ENCODE assay signal across 14 cellular contexts in genomic region chr19:39124136-39124764, GRCh38. TPM values are rescaled to one million over a fixed set of nuclear protein-coding genes. Genes with fewer than 3 reads are reported as not detected.
A peak's percentile ranks its signal among the peaks of the same experiment; 100 is the strongest.
DNase-seq lines count a peak whose midpoint lies in the region; ATAC-seq, FAIRE-seq and TF ChIP-seq lines count a peak whose summit lies in the region.
"Had no signal": no experiment of that assay in that cellular context is flagged by ENCODE, and none has a peak within 500 bp of the region (broad histone marks: within the 10 kb centered on the region; RNA-seq: fewer than 3 reads in every experiment).

No MANE protein-coding gene starts in this region.

- intact Hi-C loops in MCF 10A (cut with micrococcal nuclease): loop anchor here (10.0 kb wide), 1 partner anchor 411 kb away; the partner anchor contains the start of gene EID2B
- intact Hi-C loops in breast epithelium (cut with DNase I; ENCODE audit: low total_unique reads): loop anchor here (5.0 to 10.0 kb wide), 2 partner anchors 177 to 201 kb away; partner anchors contain the start of gene LRFN1

- DNase-seq in MCF 10A (ENCODE audit: unreplicated experiment): no peak
- no peak for DNase-seq in breast epithelium (ENCODE audit: low spot score in 2 of 2)
- DNase-seq in glutamatergic neuron: no peak
- no peak for DNase-seq in stimulated activated naive CD8-positive, alpha-beta T cell treated with anti-CD3 and anti-CD28 coated beads, Interleukin-15, amount 100 ng/mL, for 72 hours
- no peak for DNase-seq in H54 (ENCODE audit: insufficient read length, low spot score)
- no peak for DNase-seq in HuH-7 (ENCODE audit: low spot score)
- DNase-seq in hepatic stellate cell (ENCODE audit: low spot score): no peak
- DNase-seq: midbrain; NCI-H1092; PC-9; stimulated activated naive CD4-positive, alpha-beta T cell treated with Interleukin-2 at 50 U/mL for 16 hours had no signal

- ATAC-seq in stimulated activated naive CD8-positive, alpha-beta T cell treated with anti-CD3 and anti-CD28 coated beads, Interleukin-15, amount 100 ng/mL, for 72 hours: no peak

- H3K4me1 Mint-ChIP-seq in MCF 10A (ENCODE audit: insufficient read depth, unreplicated experiment) (peaks cover 24% of the 10 kb centered on the region), glutamatergic neuron (ENCODE audit: low read depth, unreplicated experiment) (peaks cover 12% of the 10 kb centered on the region)
- peaks cover 54% of the 10 kb centered on the region for H3K4me1 Mint-ChIP-seq in stimulated activated naive CD8-positive, alpha-beta T cell treated with anti-CD3 and anti-CD28 coated beads, Interleukin-15, amount 100 ng/mL, for 72 hours

- H3K27ac Mint-ChIP-seq in MCF 10A (ENCODE audit: low read depth, unreplicated experiment): no peak overlapping the region
- no peak overlapping the region for H3K27ac Mint-ChIP-seq in glutamatergic neuron (ENCODE audit: unreplicated experiment)
- peak overlapping the region in 1 of 2 donors; percentile 63 for H3K27ac Mint-ChIP-seq in stimulated activated naive CD8-positive, alpha-beta T cell treated with anti-CD3 and anti-CD28 coated beads, Interleukin-15, amount 100 ng/mL, for 72 hours

- POLR2A ChIA-PET in MCF 10A (lab: Yijun Ruan, JAX): no interaction called here

- H3K27ac ChIP-seq in breast epithelium: no peak overlapping the region
- peak overlapping the region; percentile 97; the same call in 1 of the 2 replicates for H3K27ac ChIP-seq in VCaP
- H3K27ac ChIP-seq: BLaER1, PC-9 had no signal

- no peaks in the 10 kb centered on the region for H3K36me3 ChIP-seq in breast epithelium
- H3K36me3 ChIP-seq: BLaER1 had no signal

- peak overlapping the region; percentile 50 for H3K4me3 Mint-ChIP-seq in MCF 10A (ENCODE audit: unreplicated experiment)
- H3K4me3 Mint-ChIP-seq in glutamatergic neuron (ENCODE audit: unreplicated experiment): peak overlapping the region; percentile 6
- peak overlapping the region; percentile 3 to 60 for H3K4me3 Mint-ChIP-seq in stimulated activated naive CD8-positive, alpha-beta T cell treated with anti-CD3 and anti-CD28 coated beads, Interleukin-15, amount 100 ng/mL, for 72 hours

- H3K9me3 Mint-ChIP-seq in MCF 10A (ENCODE audit: unreplicated experiment) (no peaks in the 10 kb centered on the region), glutamatergic neuron (ENCODE audit: unreplicated experiment) (peaks cover 2% of the 10 kb centered on the region)
- no peaks in the 10 kb centered on the region for H3K9me3 Mint-ChIP-seq in stimulated activated naive CD8-positive, alpha-beta T cell treated with anti-CD3 and anti-CD28 coated beads, Interleukin-15, amount 100 ng/mL, for 72 hours

- CTCF ChIA-PET in MCF 10A (lab: Yijun Ruan, JAX): interaction anchor here (0.9 to 3.9 kb wide), 3 partner anchors 203 to 317 kb away, joined by 3 to 50 read pairs (median 3); no protein-coding TSS in a partner anchor

- H3K9me3 ChIP-seq in breast epithelium: no peaks in the 10 kb centered on the region
- H3K9me3 ChIP-seq: BLaER1 had no signal

- H3K27me3 ChIP-seq in breast epithelium: no peaks in the 10 kb centered on the region
- H3K27me3 ChIP-seq: BLaER1 had no signal

- H3K36me3 Mint-ChIP-seq in MCF 10A (ENCODE audit: insufficient read depth, unreplicated experiment): peaks cover 7% of the 10 kb centered on the region
- H3K36me3 Mint-ChIP-seq in glutamatergic neuron (ENCODE audit: unreplicated experiment): no peaks in the 10 kb centered on the region

- TF ChIP-seq POLR2A in breast epithelium (IDR thresholded peaks at IDR 0.05) (no peak), H54 (IDR thresholded peaks at IDR 0.05; ENCODE audit: low read depth, low read length) (no peak)

- no TSS peak for BruUV-seq in MCF 10A (replicated peaks; lab: Mats Ljungman, UMichigan)

- H3K4me1 ChIP-seq in breast epithelium: peaks cover 9 to 26% of the 10 kb centered on the region in 2 donors

- H3K27me3 Mint-ChIP-seq in MCF 10A (ENCODE audit: insufficient read depth, unreplicated experiment) (no peaks in the 10 kb centered on the region), glutamatergic neuron (ENCODE audit: unreplicated experiment) (peaks cover 7% of the 10 kb centered on the region)
- no peaks in the 10 kb centered on the region for H3K27me3 Mint-ChIP-seq in stimulated activated naive CD8-positive, alpha-beta T cell treated with anti-CD3 and anti-CD28 coated beads, Interleukin-15, amount 100 ng/mL, for 72 hours

- no peak overlapping the region for H3K4me3 ChIP-seq in breast epithelium

- no peak for FAIRE-seq in H54 (lab: Jason Lieb, UNC)

- TF ChIP-seq CTCF in MCF 10A (IDR thresholded peaks at IDR 0.05; ENCODE audit: unreplicated experiment) (no peak), breast epithelium (IDR thresholded peaks at IDR 0.05) (no peak), VCaP (conservative IDR thresholded peaks at IDR 0.05) (no peak), glutamatergic neuron (IDR thresholded peaks at IDR 0.05; ENCODE audit: partially characterized antibody, unreplicated experiment) (no peak)

RNA-seq across cellular contexts. Expression of gene PAK4, which starts 1.3 kb away (rescaled TPM):
- total RNA-seq in MCF 10A (2022): 28.4 and 29.5 TPM in 2 replicates
- 10 to 100 TPM in 2 of 3 donors, 1 to 10 TPM in 1; 3.5 to 12.0 (median 10.2) TPM for total RNA-seq in breast epithelium
- total RNA-seq in glutamatergic neuron (ENCODE audit: unreplicated experiment): 52.5 TPM

RNA-seq across cellular contexts. Expression of gene ACP7, which starts 40.1 kb away (rescaled TPM):
- total RNA-seq in MCF 10A (2022) (not detected in 2 replicates), breast epithelium (not detected), glutamatergic neuron (ENCODE audit: unreplicated experiment) (not detected)
- total RNA-seq: T-helper 2 cell treated with Interferon-gamma antibody and Interleukin-4, amounts not matched to agents 100 ng/mL and 5 ng/mL, for 36 hours had no signal
